In the genomic region with DNA sequence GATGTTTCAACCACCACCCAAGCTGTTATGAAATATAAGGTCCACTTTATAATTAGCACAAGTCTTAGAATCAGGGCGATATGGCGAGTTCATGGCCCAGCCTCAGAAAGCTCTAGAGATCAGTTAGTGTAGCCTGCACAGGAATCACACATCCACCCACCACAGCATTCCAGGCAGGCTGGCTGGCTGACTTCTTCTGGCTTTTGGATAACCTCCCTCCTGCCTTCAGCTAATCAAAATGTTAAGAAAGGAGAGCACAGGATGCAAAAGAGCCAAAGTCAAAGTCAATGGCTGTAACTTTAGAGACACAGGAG, we compare ENCODE assay signal across 11 cellular contexts. TPM values are rescaled to one million over a fixed set of nuclear protein-coding genes. Genes with fewer than 3 reads are reported as not detected.
DNase-seq lines count a peak whose midpoint lies in the region; TF ChIP-seq lines count a peak whose summit lies in the region.
"Had no signal": no experiment of that assay in that cellular context is flagged by ENCODE, and none has a peak within 500 bp of the region (broad histone marks: within the 10 kb centered on the region; RNA-seq: fewer than 3 reads in every experiment).

No MANE protein-coding gene starts in this region.

- H2BK15ac ChIP-seq in mesenchymal stem cell (ENCODE audit: low read depth, poor library complexity, severe bottlenecking) = no peak overlapping the region

- H2BK5ac ChIP-seq in mesenchymal stem cell (ENCODE audit: low read depth, low read length, poor library complexity, severe bottlenecking) = no peak overlapping the region

- peaks cover 3% of the 10 kb centered on the region for H3K4me1 ChIP-seq in mesenchymal stem cell (ENCODE audit: control insufficient read depth, insufficient read depth, low read depth, low read length)
- peaks cover 0 to 84% (median 62%) of the 10 kb centered on the region in 4 donors for H3K4me1 ChIP-seq in tibial artery

- H3K9me3 ChIP-seq in mesenchymal stem cell (ENCODE audit: control insufficient read depth, low read length) (no peaks in the 10 kb centered on the region), tibial artery (no peaks in the 10 kb centered on the region)

- no peak overlapping the region for H3K27ac ChIP-seq in mesenchymal stem cell (ENCODE audit: low read length, poor library complexity, severe bottlenecking)
- peak overlapping the region; percentile 73 to 80 for H3K27ac ChIP-seq in tibial artery

- H2AK5ac ChIP-seq in mesenchymal stem cell (ENCODE audit: low read length, severe bottlenecking) = no peak overlapping the region

- WGBS in mesenchymal stem cell = 98% methylated on average over 2 of the region's 2 CpGs

- H3K36me3 Mint-ChIP-seq in activated CD4-positive, alpha-beta T cell treated with anti-CD3 and anti-CD28 coated beads, Interleukin-2, amount 10 ng/mL, durations not matched to agents 24 days and 14 days (ENCODE audit: low read depth) = peaks cover 20% of the 10 kb centered on the region

- no peak overlapping the region for H3K4ac ChIP-seq in mesenchymal stem cell (ENCODE audit: low read depth in 1 of 2, low read length in 2 of 2)

- H3K4me2 ChIP-seq in mesenchymal stem cell (ENCODE audit: low read length, poor library complexity, severe bottlenecking) = no peak overlapping the region

- H3K4me1 Mint-ChIP-seq in activated CD4-positive, alpha-beta T cell treated with anti-CD3 and anti-CD28 coated beads, Interleukin-2, amount 10 ng/mL, durations not matched to agents 24 days and 14 days = peaks cover 55% of the 10 kb centered on the region

- H3K27ac Mint-ChIP-seq in activated CD4-positive, alpha-beta T cell treated with anti-CD3 and anti-CD28 coated beads, Interleukin-2, amount 10 ng/mL, durations not matched to agents 24 days and 14 days = peak overlapping the region; percentile 44
- H3K27ac Mint-ChIP-seq: activated CD8-positive, alpha-beta memory T cell treated with anti-CD3 and anti-CD28 coated beads, Interleukin-2, amount 10 ng/mL, durations not matched to agents 7 days and 5 days had no signal

- no peaks in the 10 kb centered on the region for H3K27me3 Mint-ChIP-seq in activated CD4-positive, alpha-beta T cell treated with anti-CD3 and anti-CD28 coated beads, Interleukin-2, amount 10 ng/mL, durations not matched to agents 24 days and 14 days
- H3K27me3 Mint-ChIP-seq: activated CD8-positive, alpha-beta memory T cell treated with anti-CD3 and anti-CD28 coated beads, Interleukin-2, amount 10 ng/mL, durations not matched to agents 7 days and 5 days had no signal

- TF ChIP-seq CTCF in cardiac fibroblast (IDR thresholded peaks at IDR 0.05; ENCODE audit: low read depth, low read length) (no peak), tibial artery (IDR thresholded peaks at IDR 0.05) (no peak)

- no peak overlapping the region for H2BK120ac ChIP-seq in mesenchymal stem cell (ENCODE audit: low read depth, low read length)

- H3K4me3 Mint-ChIP-seq in activated CD4-positive, alpha-beta T cell treated with anti-CD3 and anti-CD28 coated beads, Interleukin-2, amount 10 ng/mL, durations not matched to agents 24 days and 14 days = no peak overlapping the region
- H3K4me3 Mint-ChIP-seq: activated CD8-positive, alpha-beta memory T cell treated with anti-CD3 and anti-CD28 coated beads, Interleukin-2, amount 10 ng/mL, durations not matched to agents 7 days and 5 days had no signal

- intact Hi-C loops in activated CD4-positive, alpha-beta T cell treated with anti-CD3 and anti-CD28 coated beads, Interleukin-2, amount 10 ng/mL, durations not matched to agents 24 days and 14 days (cut with micrococcal nuclease) = no loop called here
- intact Hi-C loops in tibial artery (cut with DNase I; ENCODE audit: low total_unique reads) = no loop called here

- H4K8ac ChIP-seq in mesenchymal stem cell (ENCODE audit: low read length) = no peak overlapping the region

- no peak overlapping the region for H3K18ac ChIP-seq in mesenchymal stem cell (ENCODE audit: low read depth in 1 of 2, low read length in 2 of 2)

- no peak overlapping the region for H3K23ac ChIP-seq in mesenchymal stem cell (ENCODE audit: low read length in 2 of 2)

- H3K36me3 ChIP-seq in mesenchymal stem cell (ENCODE audit: control insufficient read depth in 1 of 2, insufficient read depth in 2 of 2, low read depth in 1 of 2, low read length in 2 of 2) (peaks cover 0 to 9% of the 10 kb centered on the region in 2 experiments), tibial artery (no peaks in the 10 kb centered on the region)

- no peak overlapping the region for H3K14ac ChIP-seq in mesenchymal stem cell (ENCODE audit: low read length in 2 of 2)

- H3K79me1 ChIP-seq in mesenchymal stem cell (replicated peaks; ENCODE audit: low read length, poor library complexity, severe bottlenecking) = peaks cover 9% of the 10 kb centered on the region

- no peak overlapping the region for H2AFZ ChIP-seq in mesenchymal stem cell (ENCODE audit: low read depth, low read length)

- no peak overlapping the region for H4K91ac ChIP-seq in mesenchymal stem cell (ENCODE audit: low read length)

- H3K9me3 Mint-ChIP-seq in activated CD4-positive, alpha-beta T cell treated with anti-CD3 and anti-CD28 coated beads, Interleukin-2, amount 10 ng/mL, durations not matched to agents 24 days and 14 days = no peaks in the 10 kb centered on the region

- H3K4me3 ChIP-seq in cardiac fibroblast (replicated peaks in 1 of 2; ENCODE audit: low read depth in 2 of 2, low read length in 2 of 2) (no peak overlapping the region), mesenchymal stem cell (ENCODE audit: insufficient read depth in 1 of 2, low read depth in 1 of 2, low read length in 2 of 2) (no peak overlapping the region), tibial artery (no peak overlapping the region)

- no peaks in the 10 kb centered on the region for H3K27me3 ChIP-seq in mesenchymal stem cell (ENCODE audit: control insufficient read depth in 1 of 2, insufficient read depth in 1 of 2, low read length in 2 of 2)
- H3K27me3 ChIP-seq in tibial artery = no peaks in the 10 kb centered on the region

- peak overlapping the region; percentile 82 for H3K9ac ChIP-seq in mesenchymal stem cell (ENCODE audit: low read length)

- no peak for DNase-seq in activated CD4-positive, alpha-beta T cell treated with anti-CD3 and anti-CD28 coated beads, Interleukin-2, amount 10 ng/mL, durations not matched to agents 24 days and 14 days
- DNase-seq in activated CD4-positive, alpha-beta T cell treated with anti-CD3 and anti-CD28 coated beads for 48 hours = no peak
- DNase-seq in cardiac fibroblast (ENCODE audit: low read depth in 2 of 2) = peak; percentile 17 to 60
- no peak for DNase-seq in mesenchymal stem cell
- DNase-seq in tibial artery = peak; percentile 73 to 82
- DNase-seq in iPS-NIHi7 (ENCODE audit: extremely low spot score) = no peak
- no peak for DNase-seq in NCI-H82 treated with DMSO at 0.1 percent for 48 hours (lab: John Stamatoyannopoulos, UW; ENCODE audit: unreplicated experiment)
- no peak for DNase-seq in dermis blood vessel endothelial cell
- DNase-seq: activated CD8-positive, alpha-beta memory T cell treated with anti-CD3 and anti-CD28 coated beads, Interleukin-2, amount 10 ng/mL, durations not matched to agents 7 days and 5 days; H7; NCI-H82 had no signal

- no peak overlapping the region for H2BK12ac ChIP-seq in mesenchymal stem cell (ENCODE audit: low read length in 2 of 2)

RNA-seq across cellular contexts. Expression of a gene that starts 15.3 kb away (rescaled TPM):
- 19.5 and 19.8 TPM in 2 replicates for total RNA-seq in activated CD4-positive, alpha-beta T cell treated with anti-CD3 and anti-CD28 coated beads, Interleukin-2, amount 10 ng/mL, durations not matched to agents 24 days and 14 days
- 8.4 TPM for polyA plus RNA-seq in mesenchymal stem cell (2013, experiment 1 of 2)
- polyA plus RNA-seq in mesenchymal stem cell (2013, experiment 2 of 2) = 8.4 TPM
- total RNA-seq in dermis blood vessel endothelial cell = 134 and 145 TPM in 2 replicates

Comparison
In these comparisons a context has a peak if more than half of its experiments do, and no peak if none do; other contexts are left out.
1. DNase-seq: peak in cardiac fibroblast (2 of 2) and tibial artery (2 of 2); none in activated CD4-positive, alpha-beta T cell treated with anti-CD3 and anti-CD28 coated beads, Interleukin-2, amount 10 ng/mL, durations not matched to agents 24 days and 14 days (single experiment), activated CD4-positive, alpha-beta T cell treated with anti-CD3 and anti-CD28 coated beads for 48 hours (single experiment), mesenchymal stem cell (single experiment), iPS-NIHi7 (single experiment), NCI-H82 treated with DMSO at 0.1 percent for 48 hours (single experiment) and dermis blood vessel endothelial cell (single experiment).